In genomic region chr1:247212914-247213617, GRCh38 we compare ENCODE assay signal across 2 cellular contexts.
TF ChIP-seq lines count a peak whose summit lies in the region.

No MANE protein-coding gene starts in this region.

TF ChIP-seq in HepG2, 621 proteins besides CTCF, POLR2A, EP300 and RAD21:
- 0 out of 2 replicates have a peak, but pooled peaks have one; percentile 28 for TF ChIP-seq CBX2 (IDR thresholded peaks at IDR 0.05; ENCODE audit: low read depth, low read length)
- TF ChIP-seq CBX2 (CRISPR knock-in tag; IDR thresholded peaks at IDR 0.05; ENCODE audit: low read depth): no peak
- TF ChIP-seq ZNF574 (CRISPR knock-in tag; IDR thresholded peaks at IDR 0.05): no peak
- no peak for TF ChIP-seq ZNF101 (CRISPR knock-in tag; IDR thresholded peaks at IDR 0.05; ENCODE audit: borderline replicate concordance, low read depth)
- TF ChIP-seq MED8 (CRISPR knock-in tag; IDR thresholded peaks at IDR 0.05; ENCODE audit: insufficient replicate concordance): no peak
- TF ChIP-seq MYNN (CRISPR knock-in tag; IDR thresholded peaks at IDR 0.05; ENCODE audit: low read depth): no peak
- TF ChIP-seq HOMEZ (CRISPR knock-in tag; IDR thresholded peaks at IDR 0.05; ENCODE audit: low read depth): no peak
- no peak for TF ChIP-seq GATA4 (IDR thresholded peaks at IDR 0.05; ENCODE audit: borderline replicate concordance, low read depth)
TF ChIP-seq in HepG2: peak in this region for 1.

TF ChIP-seq in GM12878, 131 proteins besides CTCF, POLR2A, EP300 and RAD21 (continues in another document):
- TF ChIP-seq BMI1 (IDR thresholded peaks at IDR 0.05; ENCODE audit: borderline replicate concordance): peak; percentile 42; the same call in 1 of the 2 replicates
- no peak for TF ChIP-seq MXI1 (IDR thresholded peaks at IDR 0.05; ENCODE audit: low read depth, low read length)
- no peak for TF ChIP-seq GABPA (IDR thresholded peaks at IDR 0.05; ENCODE audit: low read depth)
- TF ChIP-seq ETV6 (conservative IDR thresholded peaks at IDR 0.05 in 1 of 2, IDR thresholded peaks at IDR 0.05 in 1 of 2; ENCODE audit: borderline replicate concordance in 1 of 2, low read depth in 1 of 2): no peak
- no peak for TF ChIP-seq HCFC1 (IDR thresholded peaks at IDR 0.05; ENCODE audit: low read length)
- TF ChIP-seq E2F8 (IDR thresholded peaks at IDR 0.05; ENCODE audit: low read depth, partially characterized antibody): no peak
- no peak for TF ChIP-seq ZBTB11 (CRISPR knock-in tag; IDR thresholded peaks at IDR 0.05)
- TF ChIP-seq RELB (IDR thresholded peaks at IDR 0.05; ENCODE audit: low read depth): 0 out of 2 replicates have a peak, but pooled peaks have one; percentile 26
- no peak for TF ChIP-seq ZZZ3 (IDR thresholded peaks at IDR 0.05; ENCODE audit: control insufficient read depth, insufficient read length, low read depth)
- no peak for TF ChIP-seq HDAC2 (IDR thresholded peaks at IDR 0.05)
- no peak for TF ChIP-seq ZBTB33 (IDR thresholded peaks at IDR 0.05)
- no peak for TF ChIP-seq SMARCA5 (IDR thresholded peaks at IDR 0.05)
- no peak for TF ChIP-seq RAD51 (IDR thresholded peaks at IDR 0.05)
- peak; percentile 72; the same call in 1 of the 2 replicates for TF ChIP-seq DPF2 (IDR thresholded peaks at IDR 0.05)
- peak; percentile 57 for TF ChIP-seq JUNB (IDR thresholded peaks at IDR 0.05)
- TF ChIP-seq NKRF (conservative IDR thresholded peaks at IDR 0.05): no peak
- TF ChIP-seq SKIL (IDR thresholded peaks at IDR 0.05; ENCODE audit: low read depth, poor library complexity, severe bottlenecking): peak; percentile 74
- TF ChIP-seq CBFB (IDR thresholded peaks at IDR 0.05; ENCODE audit: low read depth): no peak
- peak; percentile 21; the same call in 1 of the 2 replicates for TF ChIP-seq ZNF217 (IDR thresholded peaks at IDR 0.05)
- TF ChIP-seq EGR1 (IDR thresholded peaks at IDR 0.05; ENCODE audit: borderline replicate concordance in 1 of 2, low read depth in 2 of 2, low read length in 2 of 2): no peak
- no peak for TF ChIP-seq SPI1 (IDR thresholded peaks at IDR 0.05; ENCODE audit: borderline replicate concordance, insufficient read depth, low read depth, low read length)
- no peak for TF ChIP-seq IRF3 (IDR thresholded peaks at IDR 0.05)
- peak; percentile 73; the same call in 1 of the 2 replicates for TF ChIP-seq MTA2 (IDR thresholded peaks at IDR 0.05; ENCODE audit: low read depth)
- no peak for TF ChIP-seq NR2F1 (conservative IDR thresholded peaks at IDR 0.05)
- no peak for TF ChIP-seq SREBF2 (IDR thresholded peaks at IDR 0.05; ENCODE audit: low read length)
- TF ChIP-seq NFIC (IDR thresholded peaks at IDR 0.05; ENCODE audit: low read depth, low read length): 0 out of 2 replicates have a peak, but pooled peaks have one; percentile 22
- TF ChIP-seq NRF1 (conservative IDR thresholded peaks at IDR 0.05; ENCODE audit: low read depth, low read length): no peak
- TF ChIP-seq RFX5 (IDR thresholded peaks at IDR 0.05; ENCODE audit: low read depth, low read length): no peak
- peak; percentile 41; the same call in 1 of the 2 replicates for TF ChIP-seq BCL11A (IDR thresholded peaks at IDR 0.05; ENCODE audit: low read depth, low read length)
- peak; percentile 53 for TF ChIP-seq PKNOX1 (IDR thresholded peaks at IDR 0.05)
- TF ChIP-seq CREB1 (IDR thresholded peaks at IDR 0.05; ENCODE audit: low read depth): no peak
- no peak for TF ChIP-seq TCF7 (IDR thresholded peaks at IDR 0.05; ENCODE audit: borderline replicate concordance)
- TF ChIP-seq KAT2A (conservative IDR thresholded peaks at IDR 0.05; ENCODE audit: control insufficient read depth, low read depth, low read length): no peak
- no peak for TF ChIP-seq TAF1 (IDR thresholded peaks at IDR 0.05; ENCODE audit: borderline replicate concordance, low read depth, low read length)
- TF ChIP-seq GATAD2B (conservative IDR thresholded peaks at IDR 0.05; ENCODE audit: low read depth): no peak
- TF ChIP-seq MEF2B (IDR thresholded peaks at IDR 0.05; ENCODE audit: partially characterized antibody, poor library complexity, severe bottlenecking): peak; percentile 8
- no peak for TF ChIP-seq POU2F2 (IDR thresholded peaks at IDR 0.05; ENCODE audit: borderline replicate concordance, low read depth, low read length)
- TF ChIP-seq TCF3 (IDR thresholded peaks at IDR 0.05; ENCODE audit: borderline replicate concordance, insufficient read depth, low read depth, low read length): no peak
- TF ChIP-seq IKZF2 (IDR thresholded peaks at IDR 0.05): peak in 1 of 2 experiments; percentile 27; a peak in 2 of 4 replicates
- TF ChIP-seq BHLHE40 (IDR thresholded peaks at IDR 0.05; ENCODE audit: borderline replicate concordance in 1 of 2, low read depth in 2 of 2, low read length in 1 of 2): peak in 1 of 2 experiments; percentile 25; a peak in 1 of 4 replicates
- TF ChIP-seq RUNX3 (IDR thresholded peaks at IDR 0.05; ENCODE audit: low read length): peak; percentile 18; the same call in 1 of the 2 replicates
- TF ChIP-seq MAX (IDR thresholded peaks at IDR 0.05; ENCODE audit: low read depth, low read length): no peak
- no peak for TF ChIP-seq SMAD5 (IDR thresholded peaks at IDR 0.05; ENCODE audit: low read depth)
- TF ChIP-seq RELA (IDR thresholded peaks at IDR 0.05; ENCODE audit: borderline replicate concordance, partially characterized antibody): no peak
- no peak for TF ChIP-seq RB1 (IDR thresholded peaks at IDR 0.05; ENCODE audit: borderline replicate concordance)
- no peak for TF ChIP-seq ZNF207 (IDR thresholded peaks at IDR 0.05; ENCODE audit: borderline replicate concordance)
- no peak for TF ChIP-seq NR2C2 (IDR thresholded peaks at IDR 0.05; ENCODE audit: borderline replicate concordance, control insufficient read depth, insufficient read length, low read depth)
